ENCODE assay signal across 10 cellular contexts in genomic region chr6:144460224-144461095, GRCh38.
DNase-seq lines count a peak whose midpoint lies in the region; ATAC-seq and TF ChIP-seq lines count a peak whose summit lies in the region.
"Had no signal": no experiment of that assay in that cellular context is flagged by ENCODE, and none has a peak within 500 bp of the region (broad histone marks: within the 10 kb centered on the region; RNA-seq: fewer than 3 reads in every experiment).

No MANE protein-coding gene starts in this region.

- H3K27me3 ChIP-seq in CD4-positive, CD25-positive, alpha-beta regulatory T cell (ENCODE audit: control insufficient read depth, insufficient read depth, low read length) = no peaks in the 10 kb centered on the region
- H3K27me3 ChIP-seq: BLaER1 treated with 17β-estradiol and CSF1 and Interleukin-3, amounts not matched to agents 10 nM and 100 nM had no signal

- peaks cover 11 to 25% (median 21%) of the 10 kb centered on the region in 4 donors for H3K4me1 Mint-ChIP-seq in CD4-positive, CD25-positive, alpha-beta regulatory T cell
- H3K4me1 Mint-ChIP-seq in activated T-helper 17 cell treated with anti-CD3 and anti-CD28 coated beads, Interleukin-2, amount 50 U/mL, for 72 hours = peaks cover 20% of the 10 kb centered on the region

- H3K4me3 Mint-ChIP-seq in CD4-positive, CD25-positive, alpha-beta regulatory T cell = peak overlapping the region in 1 of 4 donors; percentile 52
- H3K4me3 Mint-ChIP-seq in activated T-helper 17 cell treated with anti-CD3 and anti-CD28 coated beads, Interleukin-2, amount 50 U/mL, for 72 hours = peak overlapping the region; percentile 69

- no peak for TF ChIP-seq CTCF in omental fat pad (IDR thresholded peaks at IDR 0.05)

- H3K4me3 ChIP-seq in CD4-positive, CD25-positive, alpha-beta regulatory T cell (ENCODE audit: low read depth, low read length) = peak overlapping the region; percentile 61
- H3K4me3 ChIP-seq: BLaER1 treated with 17β-estradiol and CSF1 and Interleukin-3, amounts not matched to agents 10 nM and 100 nM had no signal

- H3K27ac ChIP-seq in CD4-positive, CD25-positive, alpha-beta regulatory T cell (ENCODE audit: insufficient read depth, low read length, poor library complexity, severe bottlenecking) = no peak overlapping the region
- H3K27ac ChIP-seq: BLaER1 treated with 17β-estradiol and CSF1 and Interleukin-3, amounts not matched to agents 10 nM and 100 nM had no signal

- H3K36me3 ChIP-seq in CD4-positive, CD25-positive, alpha-beta regulatory T cell (ENCODE audit: control insufficient read depth, insufficient read depth, low read length) = peaks cover 86% of the 10 kb centered on the region

- DNase-seq in CD4-positive, CD25-positive, alpha-beta regulatory T cell = peak in 2 of 3 donors; percentile 9 to 77
- DNase-seq in GM19238 (ENCODE audit: insufficient read length, low spot score) (peak; percentile 9), left lobe of liver (ENCODE audit: low spot score) (no peak), omental fat pad (ENCODE audit: low spot score) (no peak), 8988T (no peak), HT-29 (ENCODE audit: low spot score) (no peak)
- DNase-seq: hypothalamus had no signal

- H3K4me1 ChIP-seq in CD4-positive, CD25-positive, alpha-beta regulatory T cell (ENCODE audit: control insufficient read depth, insufficient read depth, low read length, poor library complexity, severe bottlenecking) = peaks cover 12% of the 10 kb centered on the region
- H3K4me1 ChIP-seq: BLaER1 treated with 17β-estradiol and CSF1 and Interleukin-3, amounts not matched to agents 10 nM and 100 nM had no signal

- peak; percentile 66 to 69 for ATAC-seq in CD4-positive, CD25-positive, alpha-beta regulatory T cell (ENCODE audit: low read depth in 2 of 2)
- ATAC-seq in HG02973 (IDR thresholded peaks at IDR 0.05; ENCODE audit: unreplicated experiment) = peak; percentile 83
- ATAC-seq in activated T-helper 17 cell treated with anti-CD3 and anti-CD28 coated beads, Interleukin-2, amount 50 U/mL, for 72 hours (replicated peaks) = peak; percentile 65
- ATAC-seq in left lobe of liver = no peak
- ATAC-seq in omental fat pad (ENCODE audit: low FRiP score) = no peak

- H3K9me3 Mint-ChIP-seq in CD4-positive, CD25-positive, alpha-beta regulatory T cell = no peaks in the 10 kb centered on the region
- no peaks in the 10 kb centered on the region for H3K9me3 Mint-ChIP-seq in activated T-helper 17 cell treated with anti-CD3 and anti-CD28 coated beads, Interleukin-2, amount 50 U/mL, for 72 hours

- H3K27me3 Mint-ChIP-seq in CD4-positive, CD25-positive, alpha-beta regulatory T cell = no peaks in the 10 kb centered on the region
- H3K27me3 Mint-ChIP-seq in activated T-helper 17 cell treated with anti-CD3 and anti-CD28 coated beads, Interleukin-2, amount 50 U/mL, for 72 hours = no peaks in the 10 kb centered on the region

- peaks cover 71% of the 10 kb centered on the region for H3K36me3 Mint-ChIP-seq in CD4-positive, CD25-positive, alpha-beta regulatory T cell
- H3K36me3 Mint-ChIP-seq in activated T-helper 17 cell treated with anti-CD3 and anti-CD28 coated beads, Interleukin-2, amount 50 U/mL, for 72 hours (ENCODE audit: low read depth) = peaks cover 87% of the 10 kb centered on the region

- peak overlapping the region; percentile 82 to 86 (median 82) for H3K27ac Mint-ChIP-seq in CD4-positive, CD25-positive, alpha-beta regulatory T cell
- H3K27ac Mint-ChIP-seq in activated T-helper 17 cell treated with anti-CD3 and anti-CD28 coated beads, Interleukin-2, amount 50 U/mL, for 72 hours = peak overlapping the region; percentile 72

- no peaks in the 10 kb centered on the region for H3K9me3 ChIP-seq in CD4-positive, CD25-positive, alpha-beta regulatory T cell (ENCODE audit: control insufficient read depth in 2 of 2, low read length in 2 of 2)
- H3K9me3 ChIP-seq: BLaER1 treated with 17β-estradiol and CSF1 and Interleukin-3, amounts not matched to agents 10 nM and 100 nM had no signal

Comparison
In these comparisons a context has a peak if more than half of its experiments do, and no peak if none do; other contexts are left out.
1. ATAC-seq: peak in CD4-positive, CD25-positive, alpha-beta regulatory T cell (2 of 2), HG02973 (single experiment) and activated T-helper 17 cell treated with anti-CD3 and anti-CD28 coated beads, Interleukin-2, amount 50 U/mL, for 72 hours (single experiment); none in left lobe of liver (single experiment) and omental fat pad (single experiment).
2. DNase-seq: peak in CD4-positive, CD25-positive, alpha-beta regulatory T cell (2 of 3) and GM19238 (single experiment); none in left lobe of liver (single experiment), omental fat pad (single experiment), 8988T (single experiment) and HT-29 (single experiment).